ENCODE assay signal across 23 cellular contexts in genomic region chr5:134409321-134409720, GRCh38. TPM values are rescaled to one million over a fixed set of nuclear protein-coding genes. Genes with fewer than 3 reads are reported as not detected.
DNase-seq lines count a peak whose midpoint lies in the region; ATAC-seq and TF ChIP-seq lines count a peak whose summit lies in the region.
"Had no signal": no experiment of that assay in that cellular context is flagged by ENCODE, and none has a peak within 500 bp of the region (broad histone marks: within the 10 kb centered on the region; RNA-seq: fewer than 3 reads in every experiment).

No MANE protein-coding gene starts in this region.

- peak overlapping the region; percentile 97 for H3K4me2 ChIP-seq in OCI-LY7 (ENCODE audit: low read length)

- POLR2A ChIA-PET in OCI-LY7 (lab: Charles Lee) (interaction anchor here (0.6 to 1.3 kb wide), 3 partner anchors 29 to 361 kb away, joined by 3 to 4 read pairs (median 3); no protein-coding TSS in a partner anchor), GM10248 (lab: Yijun Ruan, JAX) (no interaction called here)

- H3K9me3 Mint-ChIP-seq in activated naive CD8-positive, alpha-beta T cell (ENCODE audit: low read depth), result no peaks in the 10 kb centered on the region
- no peaks in the 10 kb centered on the region for H3K9me3 Mint-ChIP-seq in activated naive CD8-positive, alpha-beta T cell treated with anti-CD3 and anti-CD28 coated beads, Interleukin-2, amount 50 U/mL, for 24 hours
- no peaks in the 10 kb centered on the region for H3K9me3 Mint-ChIP-seq in central memory CD8-positive, alpha-beta T cell
- H3K9me3 Mint-ChIP-seq in stimulated activated effector memory CD8-positive, alpha-beta T cell treated with anti-CD3 and anti-CD28 coated beads, Interleukin-12 subunit alpha, Interleukin-12 subunit beta, amount 100 ng/mL, for 72 hours, result no peaks in the 10 kb centered on the region

- peak overlapping the region; percentile 93 for H3K4me3 Mint-ChIP-seq in activated naive CD8-positive, alpha-beta T cell
- no peak overlapping the region for H3K4me3 Mint-ChIP-seq in activated naive CD8-positive, alpha-beta T cell treated with anti-CD3 and anti-CD28 coated beads, Interleukin-2, amount 50 U/mL, for 24 hours
- H3K4me3 Mint-ChIP-seq in central memory CD8-positive, alpha-beta T cell, result peak overlapping the region; percentile 9
- peak overlapping the region; percentile 7 for H3K4me3 Mint-ChIP-seq in stimulated activated effector memory CD8-positive, alpha-beta T cell treated with anti-CD3 and anti-CD28 coated beads, Interleukin-12 subunit alpha, Interleukin-12 subunit beta, amount 100 ng/mL, for 72 hours

- peaks cover 38% of the 10 kb centered on the region for H3K4me1 Mint-ChIP-seq in activated naive CD8-positive, alpha-beta T cell (ENCODE audit: low read depth)
- H3K4me1 Mint-ChIP-seq in activated naive CD8-positive, alpha-beta T cell treated with anti-CD3 and anti-CD28 coated beads, Interleukin-2, amount 50 U/mL, for 24 hours, result peaks cover 48% of the 10 kb centered on the region
- H3K4me1 Mint-ChIP-seq in central memory CD8-positive, alpha-beta T cell, result peaks cover 33% of the 10 kb centered on the region
- H3K4me1 Mint-ChIP-seq in stimulated activated effector memory CD8-positive, alpha-beta T cell treated with anti-CD3 and anti-CD28 coated beads, Interleukin-12 subunit alpha, Interleukin-12 subunit beta, amount 100 ng/mL, for 72 hours, result peaks cover 36% of the 10 kb centered on the region

- H3K4me1 ChIP-seq in OCI-LY7 (ENCODE audit: insufficient read depth, low read length, poor library complexity, severe bottlenecking), result peaks cover 26% of the 10 kb centered on the region

- ATAC-seq in activated naive CD8-positive, alpha-beta T cell treated with anti-CD3 and anti-CD28 coated beads, Interleukin-2, amount 50 U/mL, for 24 hours, result no peak
- ATAC-seq in central memory CD8-positive, alpha-beta T cell (replicated peaks; ENCODE audit: extremely low read depth, poor library complexity, severe bottlenecking), result no peak
- ATAC-seq in stimulated activated effector memory CD8-positive, alpha-beta T cell treated with anti-CD3 and anti-CD28 coated beads, Interleukin-12 subunit alpha, Interleukin-12 subunit beta, amount 100 ng/mL, for 72 hours, result no peak
- ATAC-seq in HG03442 (IDR thresholded peaks at IDR 0.05; ENCODE audit: unreplicated experiment) (no peak), HG02852 (IDR thresholded peaks at IDR 0.05; ENCODE audit: unreplicated experiment) (no peak)
- ATAC-seq: left cardiac atrium, mucosa of descending colon, pancreas, right lobe of liver had no signal

- no peaks in the 10 kb centered on the region for H4K20me1 ChIP-seq in OCI-LY7 (ENCODE audit: insufficient read depth, low read length)

- H3K36me3 Mint-ChIP-seq in activated naive CD8-positive, alpha-beta T cell, result no peaks in the 10 kb centered on the region
- H3K36me3 Mint-ChIP-seq in activated naive CD8-positive, alpha-beta T cell treated with anti-CD3 and anti-CD28 coated beads, Interleukin-2, amount 50 U/mL, for 24 hours (ENCODE audit: low read depth), result peaks cover 13% of the 10 kb centered on the region
- H3K36me3 Mint-ChIP-seq in central memory CD8-positive, alpha-beta T cell (ENCODE audit: insufficient read depth), result peaks cover 14% of the 10 kb centered on the region
- H3K36me3 Mint-ChIP-seq in stimulated activated effector memory CD8-positive, alpha-beta T cell treated with anti-CD3 and anti-CD28 coated beads, Interleukin-12 subunit alpha, Interleukin-12 subunit beta, amount 100 ng/mL, for 72 hours, result peaks cover 42% of the 10 kb centered on the region

- H3K27me3 Mint-ChIP-seq in activated naive CD8-positive, alpha-beta T cell, result no peaks in the 10 kb centered on the region
- H3K27me3 Mint-ChIP-seq in activated naive CD8-positive, alpha-beta T cell treated with anti-CD3 and anti-CD28 coated beads, Interleukin-2, amount 50 U/mL, for 24 hours, result no peaks in the 10 kb centered on the region
- no peaks in the 10 kb centered on the region for H3K27me3 Mint-ChIP-seq in central memory CD8-positive, alpha-beta T cell

- H3K4me3 ChIP-seq in OCI-LY7 (ENCODE audit: low read depth, low read length, poor library complexity, severe bottlenecking), result no peak overlapping the region
- H3K4me3 ChIP-seq: mucosa of descending colon, pancreas, right lobe of liver, upper lobe of left lung had no signal

- no peak overlapping the region for H3K27ac ChIP-seq in OCI-LY7 (ENCODE audit: low read depth, low read length, poor library complexity, severe bottlenecking)
- H3K27ac ChIP-seq: pancreas, right lobe of liver, upper lobe of left lung had no signal

- peaks cover 25% of the 10 kb centered on the region for H3K79me2 ChIP-seq in OCI-LY7 (ENCODE audit: insufficient read depth, low read depth, low read length)

- CTCF ChIA-PET in OCI-LY7 (lab: Charles Lee; ENCODE audit: unreplicated experiment), result no interaction called here
- CTCF ChIA-PET in GM10248 (lab: Yijun Ruan, JAX), result interaction anchor here (0.6 to 3.5 kb wide), 3 partner anchors 11 to 178 kb away, joined by 3 to 12 read pairs (median 7); no protein-coding TSS in a partner anchor

- TF ChIP-seq CTCF in OCI-LY7 (conservative IDR thresholded peaks at IDR 0.05; ENCODE audit: low read length), result no peak
- TF ChIP-seq CTCF in GM10248 (IDR thresholded peaks at IDR 0.05; ENCODE audit: control extremely low read depth, extremely low read depth, low read depth, missing control alignments), result no peak

- no peak for DNase-seq in activated naive CD8-positive, alpha-beta T cell treated with anti-CD3 and anti-CD28 coated beads, Interleukin-2, amount 50 U/mL, for 24 hours
- DNase-seq in OCI-LY7 (ENCODE audit: low spot score), result no peak
- no peak for DNase-seq in central memory CD8-positive, alpha-beta T cell (ENCODE audit: low spot score in 2 of 2)
- DNase-seq in stimulated activated effector memory CD8-positive, alpha-beta T cell treated with anti-CD3 and anti-CD28 coated beads, Interleukin-12 subunit alpha, Interleukin-12 subunit beta, amount 100 ng/mL, for 72 hours (ENCODE audit: low spot score in 2 of 2), result no peak
- no peak for DNase-seq in GM10248 (ENCODE audit: extremely low spot score)
- DNase-seq: activated CD8-positive, alpha-beta memory T cell treated with anti-CD3 and anti-CD28 coated beads for 24 hours; activated effector memory CD4-positive, alpha-beta T cell treated with Interleukin-2 at 50 U/mL for 16 hours; aorta; COR-L47; EL; hypothalamus; KG1; left cardiac atrium; mucosa of descending colon; NCI-H1092; NCI-H2081 treated with DMSO at 0.1 percent for 48 hours; pancreas; right lobe of liver; stimulated activated naive CD4-positive, alpha-beta T cell; upper lobe of left lung had no signal

- peaks cover 34% of the 10 kb centered on the region for H3K36me3 ChIP-seq in OCI-LY7 (ENCODE audit: insufficient read depth, low read length)
- H3K36me3 ChIP-seq: right lobe of liver had no signal

- H3K9me3 ChIP-seq in OCI-LY7 (ENCODE audit: low read length), result no peaks in the 10 kb centered on the region
- H3K9me3 ChIP-seq: mucosa of descending colon, pancreas, right lobe of liver, upper lobe of left lung had no signal

- H3K27ac Mint-ChIP-seq in activated naive CD8-positive, alpha-beta T cell, result no peak overlapping the region
- H3K27ac Mint-ChIP-seq in activated naive CD8-positive, alpha-beta T cell treated with anti-CD3 and anti-CD28 coated beads, Interleukin-2, amount 50 U/mL, for 24 hours, result no peak overlapping the region
- H3K27ac Mint-ChIP-seq in central memory CD8-positive, alpha-beta T cell (ENCODE audit: low read depth), result no peak overlapping the region
- H3K27ac Mint-ChIP-seq in stimulated activated effector memory CD8-positive, alpha-beta T cell treated with anti-CD3 and anti-CD28 coated beads, Interleukin-12 subunit alpha, Interleukin-12 subunit beta, amount 100 ng/mL, for 72 hours, result no peak overlapping the region

- no TSS peak for BruUV-seq in OCI-LY7 (replicated peaks; lab: Mats Ljungman, UMichigan)

- intact Hi-C loops in OCI-LY7 (cut with micrococcal nuclease; ENCODE audit: unreplicated experiment), result no loop called here

- no peak overlapping the region for H2AFZ ChIP-seq in OCI-LY7 (ENCODE audit: low read length)

- H3K9me2 ChIP-seq in OCI-LY7 (ENCODE audit: insufficient read depth, low read length), result no peaks in the 10 kb centered on the region

RNA-seq across cellular contexts. Expression of gene CDKN2AIPNL, which starts 2.4 kb away (rescaled TPM):
- 40.5 and 47.8 TPM in 2 replicates for total RNA-seq in OCI-LY7 (2014; rRNA removed; shearing (Covaris generic))
- total RNA-seq in OCI-LY7 (2022), result 45.7 and 45.8 TPM in 2 replicates

RNA-seq across cellular contexts. Expression of gene UBE2B, which starts 38.0 kb away (rescaled TPM):
- 7.6 and 26.4 TPM in 2 replicates for total RNA-seq in OCI-LY7 (2014; rRNA removed; shearing (Covaris generic))
- total RNA-seq in OCI-LY7 (2022), result 70.3 and 79.8 TPM in 2 replicates

RNA-seq across cellular contexts. Expression of gene CDKL3, which starts 42.4 kb away (rescaled TPM):
- total RNA-seq in OCI-LY7 (2014; rRNA removed; shearing (Covaris generic)), result 0.57 and 0.70 TPM in 2 replicates
- 3.3 and 4.0 TPM in 2 replicates for total RNA-seq in OCI-LY7 (2022)
